8 cellular contexts compared by ENCODE assay signal in genomic region chr16:76653390-76654026, GRCh38.
DNase-seq lines count a peak whose midpoint lies in the region; ATAC-seq and TF ChIP-seq lines count a peak whose summit lies in the region.

No MANE protein-coding gene starts in this region.

- POLR2A ChIA-PET in AG04450 (lab: Yijun Ruan, JAX): no interaction called here

- DNase-seq in AG04450 (ENCODE audit: low read depth, low spot score) (peak; percentile 4), NCI-H82 (lab: John Stamatoyannopoulos, UW) (peak; percentile 86), dermis blood vessel endothelial cell (peak; percentile 23), non-pigmented ciliary epithelial cell (ENCODE audit: low read depth) (peak; percentile 18), ascending aorta (ENCODE audit: low spot score in 2 of 2) (no peak)
- DNase-seq in activated CD8-positive, alpha-beta memory T cell treated with anti-CD3 and anti-CD28 coated beads, Interleukin-2, amount 50 U/mL, for 4 hours: no peak

- H3K9me3 ChIP-seq in AG04450 (ENCODE audit: control insufficient read depth, insufficient read depth, low read length): no peaks in the 10 kb centered on the region
- H3K9me3 ChIP-seq in ascending aorta: no peaks in the 10 kb centered on the region

- H3K27ac ChIP-seq in AG04450 (ENCODE audit: low read depth, low read length): no peak overlapping the region
- no peak overlapping the region for H3K27ac ChIP-seq in ascending aorta

- H3K4me3 ChIP-seq in AG04450 (ENCODE audit: low read depth, low read length) (no peak overlapping the region), ascending aorta (no peak overlapping the region)

- CTCF ChIA-PET in AG04450 (lab: Charles Lee): interaction anchor here (0.5 to 2.8 kb wide), 21 partner anchors 8 to 920 kb away, joined by 3 to 21 read pairs (median 4); no protein-coding TSS in a partner anchor

- H3K4me1 ChIP-seq in ascending aorta: no peaks in the 10 kb centered on the region

- no peaks in the 10 kb centered on the region for H3K27me3 ChIP-seq in AG04450 (ENCODE audit: control insufficient read depth, insufficient read depth, low read length)
- no peaks in the 10 kb centered on the region for H3K27me3 ChIP-seq in ascending aorta

- H3K36me3 ChIP-seq in ascending aorta: no peaks in the 10 kb centered on the region

- TF ChIP-seq CTCF in AG04450 (IDR thresholded peaks at IDR 0.05; ENCODE audit: low read depth, low read length) (peak; percentile 73), ascending aorta (IDR thresholded peaks at IDR 0.05) (no peak)

- peak; percentile 91 for ATAC-seq in GM18867 (IDR thresholded peaks at IDR 0.05; ENCODE audit: unreplicated experiment)
- ATAC-seq in HG03460 (IDR thresholded peaks at IDR 0.05; ENCODE audit: unreplicated experiment): peak; percentile 70

- intact Hi-C loops in ascending aorta (cut with DNase I): no loop called here

Comparison
In these comparisons a context has a peak if more than half of its experiments do, and no peak if none do; other contexts are left out.
1. DNase-seq: peak in AG04450 (single experiment), NCI-H82 (single experiment), dermis blood vessel endothelial cell (single experiment) and non-pigmented ciliary epithelial cell (single experiment); none in activated CD8-positive, alpha-beta memory T cell treated with anti-CD3 and anti-CD28 coated beads, Interleukin-2, amount 50 U/mL, for 4 hours (single experiment) and ascending aorta (0 of 2).